Comparison of ENCODE assay signal across 1 cellular context in the genomic region with DNA sequence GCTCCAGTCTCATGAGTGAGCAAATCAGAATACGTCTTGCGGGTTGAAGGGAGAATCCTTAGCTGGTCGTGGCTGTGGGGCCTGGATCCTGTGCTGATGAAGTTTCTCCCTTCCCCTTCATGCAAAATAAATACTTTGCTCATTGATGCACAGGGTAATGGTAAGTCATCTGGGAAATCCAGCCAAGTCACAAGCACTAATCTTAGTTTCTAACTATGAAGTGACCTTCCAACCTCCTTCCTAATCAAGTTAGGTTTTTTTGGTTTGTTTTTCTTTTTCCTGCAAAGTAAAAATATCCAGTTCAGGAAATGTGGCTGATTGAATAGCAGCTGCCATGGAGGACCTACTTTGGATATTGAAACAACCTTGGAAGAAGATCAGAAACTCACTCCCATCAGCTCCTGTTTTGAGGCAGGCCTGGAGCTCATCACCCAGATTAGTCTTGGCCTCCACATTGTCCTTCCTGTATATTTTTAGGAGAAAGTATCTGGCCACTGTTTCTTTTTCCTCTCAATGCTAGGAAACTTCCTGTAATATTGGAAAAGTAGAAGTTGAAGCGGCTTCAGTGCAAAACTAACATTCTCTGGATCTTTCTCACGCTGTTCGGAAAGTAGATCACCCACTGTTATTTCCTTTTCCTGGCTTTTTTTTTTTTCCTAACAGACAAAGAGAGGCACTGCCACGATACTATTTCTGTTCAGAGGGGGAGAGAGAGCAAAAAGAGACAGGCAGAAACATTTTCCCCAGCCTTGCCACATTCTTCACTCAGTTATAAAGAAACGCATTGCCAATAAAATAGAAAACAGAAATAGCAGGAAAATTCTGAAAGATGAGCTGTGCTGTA.
TF ChIP-seq lines count a peak whose summit lies in the region.

No MANE protein-coding gene starts in this region.

TF ChIP-seq in WTC11, 78 proteins besides CTCF, POLR2A, EP300 and RAD21 (continued from another document):
- TF ChIP-seq KAT7 (CRISPR knock-in tag; IDR thresholded peaks at IDR 0.05; ENCODE audit: borderline replicate concordance) (no peak), NFATC4 (CRISPR knock-in tag; IDR thresholded peaks at IDR 0.05) (no peak), ZNF396 (CRISPR knock-in tag; IDR thresholded peaks at IDR 0.05; ENCODE audit: borderline replicate concordance) (no peak), SMAD3 (CRISPR knock-in tag; IDR thresholded peaks at IDR 0.05; ENCODE audit: borderline replicate concordance) (no peak), EMX1 (CRISPR knock-in tag; IDR thresholded peaks at IDR 0.05) (no peak), NR3C1 (CRISPR knock-in tag; conservative IDR thresholded peaks at IDR 0.05; ENCODE audit: low read depth) (no peak), FOXK1 (CRISPR knock-in tag; IDR thresholded peaks at IDR 0.05) (no peak), ZNF219 (CRISPR knock-in tag; IDR thresholded peaks at IDR 0.05; ENCODE audit: borderline replicate concordance) (no peak), CREB1 (CRISPR knock-in tag; IDR thresholded peaks at IDR 0.05) (no peak), NFE2L1 (CRISPR knock-in tag; IDR thresholded peaks at IDR 0.05) (no peak), PRRX2 (CRISPR knock-in tag; IDR thresholded peaks at IDR 0.05) (no peak)
- TF ChIP-seq, protein P1, sequence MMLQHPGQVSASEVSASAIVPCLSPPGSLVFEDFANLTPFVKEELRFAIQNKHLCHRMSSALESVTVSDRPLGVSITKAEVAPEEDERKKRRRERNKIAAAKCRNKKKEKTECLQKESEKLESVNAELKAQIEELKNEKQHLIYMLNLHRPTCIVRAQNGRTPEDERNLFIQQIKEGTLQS (CRISPR knock-in tag; conservative IDR thresholded peaks at IDR 0.05), result no peak
- TF ChIP-seq, protein P2, sequence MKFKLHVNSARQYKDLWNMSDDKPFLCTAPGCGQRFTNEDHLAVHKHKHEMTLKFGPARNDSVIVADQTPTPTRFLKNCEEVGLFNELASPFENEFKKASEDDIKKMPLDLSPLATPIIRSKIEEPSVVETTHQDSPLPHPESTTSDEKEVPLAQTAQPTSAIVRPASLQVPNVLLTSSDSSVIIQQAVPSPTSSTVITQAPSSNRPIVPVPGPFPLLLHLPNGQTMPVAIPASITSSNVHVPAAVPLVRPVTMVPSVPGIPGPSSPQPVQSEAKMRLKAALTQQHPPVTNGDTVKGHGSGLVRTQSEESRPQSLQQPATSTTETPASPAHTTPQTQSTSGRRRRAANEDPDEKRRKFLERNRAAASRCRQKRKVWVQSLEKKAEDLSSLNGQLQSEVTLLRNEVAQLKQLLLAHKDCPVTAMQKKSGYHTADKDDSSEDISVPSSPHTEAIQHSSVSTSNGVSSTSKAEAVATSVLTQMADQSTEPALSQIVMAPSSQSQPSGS (CRISPR knock-in tag; IDR thresholded peaks at IDR 0.05; ENCODE audit: borderline replicate concordance, low read depth), result no peak
TF ChIP-seq in WTC11: peak in this region for 0.
